In the genomic region with DNA sequence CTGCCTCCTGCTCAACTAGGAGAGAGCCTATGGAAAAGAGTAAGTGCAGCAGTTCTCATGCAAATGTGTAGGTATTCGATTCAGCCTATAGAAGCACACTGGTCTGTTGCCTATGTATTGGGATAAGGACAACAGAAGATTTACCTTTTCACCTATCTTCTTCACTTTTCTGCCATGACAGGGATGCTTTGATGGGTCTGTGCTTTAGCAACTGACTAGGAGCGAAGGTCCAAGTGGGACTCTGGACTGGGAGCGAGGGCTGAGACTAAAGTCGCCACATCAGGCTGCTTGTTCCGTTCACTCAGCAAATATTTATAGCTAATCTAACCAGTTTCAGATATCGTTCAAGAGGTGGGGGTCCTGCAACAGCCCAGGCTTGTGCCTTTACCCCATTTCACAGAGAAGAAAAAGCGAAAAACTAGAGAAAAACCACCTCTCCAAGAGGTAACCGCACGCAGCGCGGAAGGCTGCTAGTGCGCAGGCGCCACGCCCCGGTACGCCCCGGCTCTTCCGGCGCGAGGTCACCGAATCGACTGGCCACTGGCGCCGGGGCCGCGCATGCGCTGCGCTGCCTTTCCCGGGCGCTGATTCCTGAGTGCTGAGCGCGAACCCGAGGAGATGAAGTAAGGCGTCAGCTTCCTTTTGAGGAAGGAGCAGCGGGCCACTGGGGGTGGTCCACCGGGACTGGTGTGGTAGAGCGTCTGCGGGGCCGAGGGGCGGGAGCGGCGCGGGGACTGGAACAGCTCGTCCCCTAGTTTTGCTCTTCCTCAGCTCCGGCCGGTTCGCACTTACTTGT, we compare ENCODE assay signal across 8 cellular contexts.
A peak's percentile ranks its signal among the peaks of the same experiment; 100 is the strongest.
DNase-seq lines count a peak whose midpoint lies in the region; ATAC-seq lines count a peak whose summit lies in the region.

A gene with protein sequence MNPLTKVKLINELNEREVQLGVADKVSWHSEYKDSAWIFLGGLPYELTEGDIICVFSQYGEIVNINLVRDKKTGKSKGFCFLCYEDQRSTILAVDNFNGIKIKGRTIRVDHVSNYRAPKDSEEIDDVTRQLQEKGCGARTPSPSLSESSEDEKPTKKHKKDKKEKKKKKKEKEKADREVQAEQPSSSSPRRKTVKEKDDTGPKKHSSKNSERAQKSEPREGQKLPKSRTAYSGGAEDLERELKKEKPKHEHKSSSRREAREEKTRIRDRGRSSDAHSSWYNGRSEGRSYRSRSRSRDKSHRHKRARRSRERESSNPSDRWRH (plus strand): TSS at position 573 of the 796 bp plus-strand sequence. CDS start 46 bp downstream, at position 619.

- DNase-seq in Ammon's horn (ENCODE audit: low spot score) (peak; percentile 82), NCI-H446 treated with DMSO at 0.1 percent for 48 hours (lab: John Stamatoyannopoulos, UW) (peak; percentile 34), kidney tubule cell (ENCODE audit: low spot score) (peak; percentile 79)
- peak; percentile 55 to 65 for DNase-seq in activated CD4-positive, alpha-beta T cell treated with anti-CD3 and anti-CD28 coated beads for 4 hours
- DNase-seq in stimulated activated CD4-positive, alpha-beta T cell treated with anti-CD3 and anti-CD28 coated beads, Interleukin-1b, Interleukin-23, amount 100 ng/mL, for 4 hours (ENCODE audit: low read depth in 2 of 2): peak; percentile 39 to 61

- peak within 1 kb of the TSS; percentile 83 for H3K27ac ChIP-seq in cingulate gyrus (ENCODE audit: low read depth, low read length)

- peak; percentile 95 for ATAC-seq in GM19035 (IDR thresholded peaks at IDR 0.05; ENCODE audit: unreplicated experiment)
- peak; percentile 94 for ATAC-seq in HG03342 (IDR thresholded peaks at IDR 0.05; ENCODE audit: unreplicated experiment)

Comparison
In these comparisons a context has a peak if more than half of its experiments do, and no peak if none do; other contexts are left out.
1. Peak in every context shown above with its lines: DNase-seq, ATAC-seq and H3K27ac ChIP-seq.